In genomic region chr6:10307476-10307875, GRCh38 we compare ENCODE assay signal across 22 cellular contexts.
"Had no signal": no experiment of that assay in that cellular context is flagged by ENCODE, and none has a peak within 500 bp of the region (broad histone marks: within the 10 kb centered on the region; RNA-seq: fewer than 3 reads in every experiment).

No MANE protein-coding gene starts in this region.

- FAIRE-seq: endometrium, frontal cortex had no signal

- DNase-seq: activated CD4-positive, alpha-beta T cell treated with anti-CD3 and anti-CD28 coated beads for 4 hours; activated CD4-positive, alpha-beta T cell treated with anti-CD3 and anti-CD28 coated beads, Interleukin-2, amount 50 U/mL, for 4 hours; activated naive CD4-positive, alpha-beta T cell; activated T-cell treated with anti-CD3 and anti-CD28 coated beads for 4 hours; activated T-cell treated with anti-CD3 and anti-CD28 coated beads, Interleukin-2, amount 50 U/mL, for 72 hours; kidney glomerular epithelial cell; lower lobe of right lung; mesenchymal stem cell; natural killer cell; posterior cingulate gyrus; right cardiac atrium; stimulated activated naive CD4-positive, alpha-beta T cell treated with Interleukin-2 at 50 U/mL for 16 hours; uterus had no signal

- H3K4me3 ChIP-seq: breast epithelium, lower lobe of right lung, thoracic aorta, uterus had no signal

- H3K4me3 Mint-ChIP-seq: activated T-cell treated with anti-CD3 and anti-CD28 coated beads, Interleukin-2, amount 50 U/mL, for 72 hours; central memory CD8-positive, alpha-beta T cell; dendritic cell treated with granulocyte-macrophage colony-stimulating factor and Interleukin-4, amounts not matched to agents 40 ng/mL and 50 ng/mL, for 4 days; natural killer cell; type B pancreatic cell had no signal

- H3K36me3 Mint-ChIP-seq: activated naive CD4-positive, alpha-beta T cell treated with anti-CD3 and anti-CD28 coated beads, Interleukin-2, amount 50 U/mL, for 72 hours; natural killer cell had no signal

- H3K9me3 Mint-ChIP-seq: activated T-cell treated with anti-CD3 and anti-CD28 coated beads, Interleukin-2, amount 50 U/mL, for 72 hours; central memory CD8-positive, alpha-beta T cell; dendritic cell treated with granulocyte-macrophage colony-stimulating factor and Interleukin-4, amounts not matched to agents 40 ng/mL and 50 ng/mL, for 4 days; natural killer cell; type B pancreatic cell had no signal

- H3K27ac Mint-ChIP-seq: activated naive CD4-positive, alpha-beta T cell treated with anti-CD3 and anti-CD28 coated beads, Interleukin-2, amount 50 U/mL, for 72 hours; activated T-cell treated with anti-CD3 and anti-CD28 coated beads, Interleukin-2, amount 50 U/mL, for 72 hours; dendritic cell treated with granulocyte-macrophage colony-stimulating factor and Interleukin-4, amounts not matched to agents 40 ng/mL and 50 ng/mL, for 4 days; natural killer cell; type B pancreatic cell had no signal

- H3K4me1 ChIP-seq: breast epithelium, lower lobe of right lung, uterus had no signal

- ATAC-seq: activated naive CD4-positive, alpha-beta T cell treated with anti-CD3 and anti-CD28 coated beads, Interleukin-2, amount 50 U/mL, for 72 hours; activated T-cell treated with anti-CD3 and anti-CD28 coated beads, Interleukin-2, amount 50 U/mL, for 72 hours; left lobe of liver; lower lobe of right lung; natural killer cell; right cardiac atrium had no signal

- H3K27me3 Mint-ChIP-seq: central memory CD8-positive, alpha-beta T cell; type B pancreatic cell had no signal

- H3K4me1 Mint-ChIP-seq: central memory CD8-positive, alpha-beta T cell; natural killer cell had no signal

- H3K36me3 ChIP-seq: breast epithelium, lower lobe of right lung, thoracic aorta, uterus had no signal

- H3K9me3 ChIP-seq: breast epithelium, lower lobe of right lung, thoracic aorta, uterus had no signal

- H3K27ac ChIP-seq: breast epithelium, lower lobe of right lung, thoracic aorta, uterus had no signal

- H3K27me3 ChIP-seq: breast epithelium, uterus had no signal
